In the genomic region with DNA sequence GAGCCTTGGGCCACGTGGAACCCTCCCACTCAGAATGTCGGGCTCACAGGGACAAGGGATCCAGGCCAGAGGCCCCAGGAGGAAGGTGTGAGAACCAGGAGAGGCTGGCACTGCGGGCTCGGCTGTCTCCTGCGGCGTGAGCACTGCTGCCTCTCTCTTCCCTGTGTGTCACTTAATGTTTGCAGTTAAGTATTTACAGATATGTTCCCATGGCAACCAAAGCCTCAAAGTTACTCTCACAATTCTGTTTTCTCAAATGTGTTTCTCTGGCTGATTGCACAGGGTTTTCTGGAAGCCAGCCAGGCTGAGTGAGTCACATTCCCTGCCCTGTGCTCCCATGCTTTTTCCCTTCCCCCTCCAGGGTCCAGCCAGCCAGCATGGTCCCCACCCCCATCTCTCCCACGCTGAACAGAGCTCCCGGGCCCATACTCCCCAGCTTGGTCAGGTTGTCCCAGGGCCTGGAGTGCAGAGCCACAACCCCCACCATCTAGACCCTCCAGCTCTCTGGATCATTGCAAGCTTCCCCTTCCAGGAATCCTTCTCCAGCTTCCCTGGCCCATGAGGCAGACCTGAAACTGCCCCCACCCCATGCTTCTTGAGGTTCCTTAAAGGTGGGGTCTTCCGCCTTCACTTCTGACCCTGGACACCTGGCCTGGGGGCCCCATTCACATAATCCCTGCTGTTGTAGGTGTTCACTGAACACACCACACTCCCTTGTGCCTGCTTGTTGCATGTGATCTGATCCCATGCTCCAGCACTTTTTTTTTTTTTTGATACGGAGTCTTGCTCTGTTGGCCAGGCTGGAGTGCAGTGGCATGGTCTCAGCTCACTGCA, we compare ENCODE assay signal across 9 cellular contexts.
A peak's percentile ranks its signal among the peaks of the same experiment; 100 is the strongest.
DNase-seq lines count a peak whose midpoint lies in the region; ATAC-seq, FAIRE-seq and TF ChIP-seq lines count a peak whose summit lies in the region.
"Had no signal": no experiment of that assay in that cellular context is flagged by ENCODE, and none has a peak within 500 bp of the region (broad histone marks: within the 10 kb centered on the region; RNA-seq: fewer than 3 reads in every experiment).

No MANE protein-coding gene starts in this region.

- no peaks in the 10 kb centered on the region for H3K27me3 Mint-ChIP-seq in activated T-cell treated with anti-CD3 and anti-CD28 coated beads, Interleukin-2, amount 50 U/mL, for 4 hours (ENCODE audit: low read depth)

- H3K36me3 Mint-ChIP-seq in activated T-cell treated with anti-CD3 and anti-CD28 coated beads, Interleukin-2, amount 50 U/mL, for 4 hours (ENCODE audit: insufficient read depth) = no peaks in the 10 kb centered on the region

- TF ChIP-seq CTCF in liver (IDR thresholded peaks at IDR 0.05; ENCODE audit: low read depth, low read length, missing input control) (no peak), D721Med (IDR thresholded peaks at IDR 0.05; ENCODE audit: insufficient read depth, missing control alignments) (no peak)

- ATAC-seq in GM18861 (IDR thresholded peaks at IDR 0.05; ENCODE audit: unreplicated experiment) (peak; percentile 94), HG03521 (IDR thresholded peaks at IDR 0.05; ENCODE audit: unreplicated experiment) (peak; percentile 35)
- ATAC-seq in activated T-cell treated with anti-CD3 and anti-CD28 coated beads, Interleukin-2, amount 50 U/mL, for 4 hours = no peak

- H3K4me1 Mint-ChIP-seq in activated T-cell treated with anti-CD3 and anti-CD28 coated beads, Interleukin-2, amount 50 U/mL, for 4 hours (ENCODE audit: low read depth) = no peaks in the 10 kb centered on the region

- 32% methylated on average over 10 of the region's 10 CpGs for WGBS in liver

- H3K9me3 Mint-ChIP-seq in activated T-cell treated with anti-CD3 and anti-CD28 coated beads, Interleukin-2, amount 50 U/mL, for 4 hours = no peaks in the 10 kb centered on the region
- H3K9me3 Mint-ChIP-seq: T-helper 1 cell treated with Interleukin-12 subunit alpha and Interleukin-12 subunit beta and Interleukin-4 antibody, amounts not matched to agents 30 μg/mL and 1 μg/mL, for 36 hours had no signal

- no peak overlapping the region for H3K4me3 Mint-ChIP-seq in activated T-cell treated with anti-CD3 and anti-CD28 coated beads, Interleukin-2, amount 50 U/mL, for 4 hours
- H3K4me3 Mint-ChIP-seq: T-helper 1 cell treated with Interleukin-12 subunit alpha and Interleukin-12 subunit beta and Interleukin-4 antibody, amounts not matched to agents 30 μg/mL and 1 μg/mL, for 36 hours had no signal

- H3K9me3 ChIP-seq in liver (ENCODE audit: control insufficient read depth in 4 of 4, low read length in 3 of 4) = no peaks in the 10 kb centered on the region

- H3K9ac ChIP-seq in liver (ENCODE audit: low read depth in 1 of 2, low read length in 2 of 2) = no peak overlapping the region

- TF ChIP-seq RAD21 in liver (IDR thresholded peaks at IDR 0.05) = peak in 1 of 2 donors; percentile 47

- FAIRE-seq in D721Med (lab: Jason Lieb, UNC) = no peak

- H3K4me1 ChIP-seq in liver (ENCODE audit: control insufficient read depth in 4 of 4, insufficient read depth in 4 of 4, low read length in 3 of 4) = peaks cover 0 to 10% (median 5%) of the 10 kb centered on the region in 4 donors

- peak overlapping the region in 1 of 2 donors; percentile 26 for H3K27ac ChIP-seq in liver (ENCODE audit: low read depth in 1 of 2, low read length in 2 of 2)

- no peaks in the 10 kb centered on the region for H3K36me3 ChIP-seq in liver (ENCODE audit: control insufficient read depth in 4 of 4, insufficient read depth in 3 of 4, low read depth in 1 of 4, low read length in 3 of 4)

- H3K27me3 ChIP-seq in liver (ENCODE audit: control insufficient read depth in 4 of 4, insufficient read depth in 4 of 4, low read length in 3 of 4) = no peaks in the 10 kb centered on the region

- DNase-seq in NCI-H526 (lab: John Stamatoyannopoulos, UW) (peak; percentile 35 to 44), cerebellum (ENCODE audit: low spot score) (peak; percentile 68), ureter (ENCODE audit: low spot score) (peak; percentile 91), D721Med (ENCODE audit: insufficient read length, low spot score) (no peak)
- no peak for DNase-seq in activated T-cell treated with anti-CD3 and anti-CD28 coated beads, Interleukin-2, amount 50 U/mL, for 4 hours

- H3K4me3 ChIP-seq in liver (ENCODE audit: low read depth in 1 of 3, low read length in 3 of 3) = no peak overlapping the region

TF ChIP-seq in liver, 16 proteins besides CTCF, POLR2A, EP300 and RAD21:
- TF ChIP-seq RXRA (IDR thresholded peaks at IDR 0.05) (peak in 1 of 2 donors; percentile 61), HNF4A (conservative IDR thresholded peaks at IDR 0.05) (peak in 1 of 2 donors; percentile 65), FOXA1 (IDR thresholded peaks at IDR 0.05) (no peak), TAF1 (conservative IDR thresholded peaks at IDR 0.05) (no peak), HNF4G (IDR thresholded peaks at IDR 0.05) (no peak), FOXA2 (IDR thresholded peaks at IDR 0.05) (peak; percentile 56), JUND (IDR thresholded peaks at IDR 0.05) (peak; percentile 86 to 97), GABPA (IDR thresholded peaks at IDR 0.05 in 1 of 2, conservative IDR thresholded peaks at IDR 0.05 in 1 of 2) (no peak), ATF3 (IDR thresholded peaks at IDR 0.05) (peak; percentile 38), YY1 (IDR thresholded peaks at IDR 0.05) (no peak), EGR1 (IDR thresholded peaks at IDR 0.05; ENCODE audit: low read depth in 2 of 2) (peak in 1 of 2 donors; percentile 29), NR2F2 (IDR thresholded peaks at IDR 0.05) (no peak), SP1 (IDR thresholded peaks at IDR 0.05) (peak; percentile 15), REST (IDR thresholded peaks at IDR 0.05) (peak; percentile 66)
- TF ChIP-seq, protein P1, sequence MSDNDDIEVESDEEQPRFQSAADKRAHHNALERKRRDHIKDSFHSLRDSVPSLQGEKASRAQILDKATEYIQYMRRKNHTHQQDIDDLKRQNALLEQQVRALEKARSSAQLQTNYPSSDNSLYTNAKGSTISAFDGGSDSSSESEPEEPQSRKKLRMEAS (IDR thresholded peaks at IDR 0.05) = no peak
- TF ChIP-seq, protein P2, sequence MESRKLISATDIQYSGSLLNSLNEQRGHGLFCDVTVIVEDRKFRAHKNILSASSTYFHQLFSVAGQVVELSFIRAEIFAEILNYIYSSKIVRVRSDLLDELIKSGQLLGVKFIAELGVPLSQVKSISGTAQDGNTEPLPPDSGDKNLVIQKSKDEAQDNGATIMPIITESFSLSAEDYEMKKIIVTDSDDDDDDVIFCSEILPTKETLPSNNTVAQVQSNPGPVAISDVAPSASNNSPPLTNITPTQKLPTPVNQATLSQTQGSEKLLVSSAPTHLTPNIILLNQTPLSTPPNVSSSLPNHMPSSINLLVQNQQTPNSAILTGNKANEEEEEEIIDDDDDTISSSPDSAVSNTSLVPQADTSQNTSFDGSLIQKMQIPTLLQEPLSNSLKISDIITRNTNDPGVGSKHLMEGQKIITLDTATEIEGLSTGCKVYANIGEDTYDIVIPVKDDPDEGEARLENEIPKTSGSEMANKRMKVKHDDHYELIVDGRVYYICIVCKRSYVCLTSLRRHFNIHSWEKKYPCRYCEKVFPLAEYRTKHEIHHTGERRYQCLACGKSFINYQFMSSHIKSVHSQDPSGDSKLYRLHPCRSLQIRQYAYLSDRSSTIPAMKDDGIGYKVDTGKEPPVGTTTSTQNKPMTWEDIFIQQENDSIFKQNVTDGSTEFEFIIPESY (IDR thresholded peaks at IDR 0.05) = no peak

Comparison
In these comparisons a context has a peak if more than half of its experiments do, and no peak if none do; other contexts are left out.
1. ATAC-seq: peak in GM18861 (single experiment) and HG03521 (single experiment); none in activated T-cell treated with anti-CD3 and anti-CD28 coated beads, Interleukin-2, amount 50 U/mL, for 4 hours (0 of 2).
2. DNase-seq: peak in NCI-H526 (2 of 2), cerebellum (single experiment) and ureter (single experiment); none in activated T-cell treated with anti-CD3 and anti-CD28 coated beads, Interleukin-2, amount 50 U/mL, for 4 hours (single experiment) and D721Med (single experiment).